Comparison of ENCODE assay signal across 24 cellular contexts in the genomic region with DNA sequence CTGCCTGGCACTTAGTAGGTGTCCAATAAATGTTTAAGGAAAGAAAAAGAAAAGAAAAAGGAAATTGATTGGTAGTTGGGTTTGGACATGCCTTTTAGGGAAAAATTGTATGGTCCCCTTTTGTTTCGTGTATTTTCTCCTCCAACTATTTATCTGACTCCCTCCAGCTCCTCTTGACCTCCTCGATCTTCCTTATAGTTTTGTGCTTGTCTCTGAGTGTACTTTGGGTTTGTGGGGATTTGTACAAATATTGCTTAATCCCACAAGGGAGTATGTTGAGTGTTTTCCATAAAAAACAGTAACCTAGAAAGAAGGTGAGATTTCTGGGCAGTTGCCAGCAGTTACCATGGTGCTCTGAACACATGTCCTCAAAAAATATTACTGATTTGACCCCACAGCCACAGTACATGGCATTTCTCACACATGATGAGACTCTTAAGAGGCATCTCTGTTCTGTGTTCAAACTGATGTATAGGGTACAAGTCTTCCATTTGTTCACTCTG. TPM values are rescaled to one million over a fixed set of nuclear protein-coding genes. Genes with fewer than 3 reads are reported as not detected.
"Had no signal": no experiment of that assay in that cellular context is flagged by ENCODE, and none has a peak within 500 bp of the region (broad histone marks: within the 10 kb centered on the region; RNA-seq: fewer than 3 reads in every experiment).

No MANE protein-coding gene starts in this region.

- H2AFZ ChIP-seq: parathyroid adenoma had no signal

- H3K9me3 ChIP-seq: colonic mucosa, psoas muscle had no signal

- H3K27ac ChIP-seq: colonic mucosa, heart right ventricle, left ventricle myocardium inferior, parathyroid adenoma, psoas muscle, sigmoid colon, skin epidermis, stomach had no signal

- H3K9ac ChIP-seq: parathyroid adenoma had no signal

- DNase-seq: cerebellar nuclear complex; colonic mucosa; dermis blood vessel endothelial cell; endodermal cell; erythroblast; heart right ventricle; hypothalamus; left ventricle myocardium inferior; mesendoderm; naive B cell; nephron progenitor cell; psoas muscle; sigmoid colon; stimulated activated CD4-positive, alpha-beta T cell treated with anti-CD3 and anti-CD28 coated beads, Interleukin-12 subunit alpha, Interleukin-12 subunit beta, amount 100 ng/mL, for 4 hours; stimulated activated naive CD4-positive, alpha-beta T cell; stomach; substantia nigra; trophoblast cell had no signal

- H3K36me3 ChIP-seq: colonic mucosa, heart right ventricle, left ventricle myocardium inferior, sigmoid colon, stomach had no signal

- ATAC-seq: heart right ventricle had no signal

- H3K27me3 ChIP-seq: colonic mucosa, heart right ventricle, sigmoid colon, stomach had no signal

- H3K27ac Mint-ChIP-seq: endodermal cell, naive B cell, nephron progenitor cell had no signal

- H3K79me2 ChIP-seq: parathyroid adenoma had no signal

- H3K36me3 Mint-ChIP-seq: naive B cell had no signal

- H3K4me3 ChIP-seq: colonic mucosa, heart right ventricle, left ventricle myocardium inferior, lung, psoas muscle, sigmoid colon, skin epidermis, stomach had no signal

- H3K4me3 Mint-ChIP-seq: endodermal cell, naive B cell, nephron progenitor cell had no signal

- H3K4me1 Mint-ChIP-seq: naive B cell, nephron progenitor cell had no signal

- H3K4me1 ChIP-seq: colonic mucosa, left ventricle myocardium inferior, parathyroid adenoma, psoas muscle, sigmoid colon, stomach had no signal

RNA-seq across cellular contexts. Expression of a gene that starts 15.7 kb away (rescaled TPM):
- total RNA-seq: dermis blood vessel endothelial cell, endodermal cell, endothelial cell of umbilical vein, frontal cortex, glomerular endothelial cell, heart right ventricle, left ventricle myocardium inferior, psoas muscle had no signal
- polyA plus RNA-seq: endothelial cell of umbilical vein, psoas muscle had no signal
